Comparison of ENCODE assay signal across 27 cellular contexts in genomic region chr2:217672472-217672871, GRCh38.
DNase-seq lines count a peak whose midpoint lies in the region; ATAC-seq and TF ChIP-seq lines count a peak whose summit lies in the region.
"Had no signal": no experiment of that assay in that cellular context is flagged by ENCODE, and none has a peak within 500 bp of the region (broad histone marks: within the 10 kb centered on the region; RNA-seq: fewer than 3 reads in every experiment).

No MANE protein-coding gene starts in this region.

- POLR2A ChIA-PET in HEK293T (lab: Yijun Ruan, JAX): no interaction called here

- H3K4me3 ChIP-seq in esophagus (ENCODE audit: low read depth in 1 of 2, low read length in 2 of 2) (no peak overlapping the region), skin epidermis (no peak overlapping the region)
- H3K4me3 ChIP-seq: SJCRH30 had no signal

- no peaks in the 10 kb centered on the region for H3K27me3 ChIP-seq in esophagus (ENCODE audit: control insufficient read depth in 1 of 2, insufficient read depth in 2 of 2, low read length in 2 of 2)
- H3K27me3 ChIP-seq: brain microvascular endothelial cell, SJCRH30 had no signal

- CTCF ChIA-PET in HEK293T (lab: Yijun Ruan, JAX): interaction anchor here (0.5 to 0.6 kb wide), 2 partner anchors 706 to 1655 kb away, joined by 3 read pairs; no protein-coding TSS in a partner anchor

- H3K27ac ChIP-seq in esophagus (ENCODE audit: low read depth in 2 of 2, low read length in 1 of 2): peak overlapping the region; percentile 76 to 90
- H3K27ac ChIP-seq in skin epidermis: peak overlapping the region in 11 of 21 experiments; percentile 14 to 71 (median 50)
- H3K27ac ChIP-seq: brain microvascular endothelial cell, parathyroid adenoma, SJCRH30, WERI-Rb-1 had no signal

- DNase-seq in SIG-M5 treated with dmso at 0.1 percent for 504 hours (lab: John Stamatoyannopoulos, UW; ENCODE audit: unreplicated experiment) (peak; percentile 54), SIG-M5 (lab: John Stamatoyannopoulos, UW) (no peak), HEK293T (ENCODE audit: extremely low spot score) (no peak), SKM-1 (lab: John Stamatoyannopoulos, UW; ENCODE audit: unreplicated experiment) (no peak)
- DNase-seq: activated CD4-positive, alpha-beta T cell treated with anti-CD3 and anti-CD28 coated beads for 48 hours; activated naive CD4-positive, alpha-beta T cell treated with anti-CD3 and anti-CD28 coated beads, Interleukin-2, amount 50 U/mL, for 16 hours; brain microvascular endothelial cell; CD4-positive, CD25-positive, alpha-beta regulatory T cell; EL; H9; Karpas-422; left ventricle myocardium superior; mesendoderm; NCI-H1417 treated with DMSO at 0.1 percent for 48 hours; NCI-H2107; NCI-H446; NCI-H82; SJCRH30; small intestine; stimulated activated naive CD8-positive, alpha-beta T cell treated with anti-CD3 and anti-CD28 coated beads, Interleukin-15, Interleukin-2, amounts not matched to agents 100 U/mL and 50 U/mL, for 24 hours; T-helper 9 cell; WERI-Rb-1 had no signal

- no peaks in the 10 kb centered on the region for H3K36me3 ChIP-seq in esophagus (ENCODE audit: control insufficient read depth in 2 of 2, insufficient read depth in 2 of 2, low read length in 1 of 2)
- H3K36me3 ChIP-seq: brain microvascular endothelial cell, SJCRH30, WERI-Rb-1 had no signal

- peaks cover 0 to 7% of the 10 kb centered on the region in 2 donors for H3K4me1 ChIP-seq in esophagus (ENCODE audit: control insufficient read depth in 2 of 2, insufficient read depth in 2 of 2, low read length in 1 of 2)
- H3K4me1 ChIP-seq: SJCRH30 had no signal

- WGBS in esophagus, 2 donors: 44 to 59% methylated on average over 3 of the region's 3 CpGs

- ATAC-seq in GM21447 (IDR thresholded peaks at IDR 0.05; ENCODE audit: unreplicated experiment): no peak
- no peak for ATAC-seq in HG03139 (IDR thresholded peaks at IDR 0.05; ENCODE audit: unreplicated experiment)
- ATAC-seq: left ventricle myocardium superior; stimulated activated naive CD8-positive, alpha-beta T cell treated with anti-CD3 and anti-CD28 coated beads, Interleukin-15, Interleukin-2, amounts not matched to agents 100 U/mL and 50 U/mL, for 24 hours had no signal

- H3K9me3 ChIP-seq in esophagus (ENCODE audit: control insufficient read depth in 2 of 2, insufficient read depth in 1 of 2, low read depth in 1 of 2, low read length in 1 of 2): no peaks in the 10 kb centered on the region
- H3K9me3 ChIP-seq: SJCRH30 had no signal

TF ChIP-seq in HEK293T, 16 proteins besides CTCF, POLR2A, EP300 and RAD21:
- no peak for TF ChIP-seq TARDBP (IDR thresholded peaks at IDR 0.05)
